ENCODE assay signal across 19 cellular contexts in genomic region chr10:90998733-90999511, GRCh38.
DNase-seq lines count a peak whose midpoint lies in the region; ATAC-seq and TF ChIP-seq lines count a peak whose summit lies in the region.
"Had no signal": no experiment of that assay in that cellular context is flagged by ENCODE, and none has a peak within 500 bp of the region (broad histone marks: within the 10 kb centered on the region; RNA-seq: fewer than 3 reads in every experiment).

No MANE protein-coding gene starts in this region.

- no peaks in the 10 kb centered on the region for H3K9me3 Mint-ChIP-seq in dendritic cell treated with granulocyte-macrophage colony-stimulating factor and Interleukin-4, amounts not matched to agents 40 ng/mL and 50 ng/mL, for 4 days
- H3K9me3 Mint-ChIP-seq: activated naive CD8-positive, alpha-beta T cell treated with anti-CD3 and anti-CD28 coated beads, Interleukin-2, amount 10 ng/mL, durations not matched to agents 7 days and 5 days had no signal

- no peak for TF ChIP-seq CTCF in left lung (IDR thresholded peaks at IDR 0.05)

- H3K9me3 ChIP-seq in left lung = no peaks in the 10 kb centered on the region
- H3K9me3 ChIP-seq: HAP-1 had no signal

- ATAC-seq in GM18511 (IDR thresholded peaks at IDR 0.05; ENCODE audit: unreplicated experiment) (peak; percentile 21), GM21381 (IDR thresholded peaks at IDR 0.05; ENCODE audit: unreplicated experiment) (peak; percentile 29), HG03025 (IDR thresholded peaks at IDR 0.05; ENCODE audit: low FRiP score, unreplicated experiment) (peak; percentile 35), GM21737 (IDR thresholded peaks at IDR 0.05; ENCODE audit: unreplicated experiment) (no peak), left lung (no peak)
- ATAC-seq: foreskin keratinocyte; K562; stimulated activated naive CD8-positive, alpha-beta T cell treated with anti-CD3 and anti-CD28 coated beads, Interleukin-15, Interleukin-2, amounts not matched to agents 100 U/mL and 50 U/mL, for 24 hours had no signal

- DNase-seq in left lung = no peak
- no peak for DNase-seq in NCI-H1436 (lab: John Stamatoyannopoulos, UW)
- DNase-seq in NOMO-1 treated with dmso at 0.1 percent for 144 hours (lab: John Stamatoyannopoulos, UW; ENCODE audit: unreplicated experiment) = no peak
- DNase-seq: activated CD4-positive, CD25-positive, alpha-beta regulatory T cell treated with anti-CD3 and anti-CD28 coated beads, Interleukin-2, amount 50 U/mL, for 72 hours; activated naive CD8-positive, alpha-beta T cell treated with anti-CD3 and anti-CD28 coated beads, Interleukin-2, amount 10 ng/mL, durations not matched to agents 7 days and 5 days; C1 segment of cervical spinal cord; central memory CD4-positive, alpha-beta T cell; DMS79 treated with DMSO at 0.1 percent for 48 hours; foreskin keratinocyte; mammary epithelial cell; NCI-H446; stimulated activated naive CD8-positive, alpha-beta T cell treated with anti-CD3 and anti-CD28 coated beads, Interleukin-15, Interleukin-2, amounts not matched to agents 100 U/mL and 50 U/mL, for 24 hours had no signal

- H3K4me1 ChIP-seq in left lung = no peaks in the 10 kb centered on the region
- H3K4me1 ChIP-seq: foreskin keratinocyte, HAP-1 had no signal

- no peak overlapping the region for H3K4me3 ChIP-seq in left lung
- H3K4me3 ChIP-seq: HAP-1, K562 had no signal

- peaks cover 6% of the 10 kb centered on the region for H3K4me1 Mint-ChIP-seq in dendritic cell treated with granulocyte-macrophage colony-stimulating factor and Interleukin-4, amounts not matched to agents 40 ng/mL and 50 ng/mL, for 4 days (ENCODE audit: low read depth)
- H3K4me1 Mint-ChIP-seq: activated naive CD8-positive, alpha-beta T cell treated with anti-CD3 and anti-CD28 coated beads, Interleukin-2, amount 10 ng/mL, durations not matched to agents 7 days and 5 days had no signal

- H3K27ac ChIP-seq in left lung = no peak overlapping the region
- H3K27ac ChIP-seq: foreskin keratinocyte had no signal

- no peaks in the 10 kb centered on the region for H3K36me3 ChIP-seq in left lung
- H3K36me3 ChIP-seq: HAP-1 had no signal

- H3K27me3 Mint-ChIP-seq in dendritic cell treated with granulocyte-macrophage colony-stimulating factor and Interleukin-4, amounts not matched to agents 40 ng/mL and 50 ng/mL, for 4 days = peaks cover 2% of the 10 kb centered on the region

- H3K27me3 ChIP-seq in left lung = no peaks in the 10 kb centered on the region

- no peaks in the 10 kb centered on the region for H3K36me3 Mint-ChIP-seq in dendritic cell treated with granulocyte-macrophage colony-stimulating factor and Interleukin-4, amounts not matched to agents 40 ng/mL and 50 ng/mL, for 4 days (ENCODE audit: low read depth)
- H3K36me3 Mint-ChIP-seq: activated naive CD8-positive, alpha-beta T cell treated with anti-CD3 and anti-CD28 coated beads, Interleukin-2, amount 10 ng/mL, durations not matched to agents 7 days and 5 days had no signal

- H3K4me3 Mint-ChIP-seq in dendritic cell treated with granulocyte-macrophage colony-stimulating factor and Interleukin-4, amounts not matched to agents 40 ng/mL and 50 ng/mL, for 4 days = no peak overlapping the region
- H3K4me3 Mint-ChIP-seq: activated naive CD8-positive, alpha-beta T cell treated with anti-CD3 and anti-CD28 coated beads, Interleukin-2, amount 10 ng/mL, durations not matched to agents 7 days and 5 days had no signal

- peak overlapping the region; percentile 61 for H3K27ac Mint-ChIP-seq in dendritic cell treated with granulocyte-macrophage colony-stimulating factor and Interleukin-4, amounts not matched to agents 40 ng/mL and 50 ng/mL, for 4 days
- H3K27ac Mint-ChIP-seq: activated naive CD8-positive, alpha-beta T cell treated with anti-CD3 and anti-CD28 coated beads, Interleukin-2, amount 10 ng/mL, durations not matched to agents 7 days and 5 days had no signal

- intact Hi-C loops in dendritic cell treated with granulocyte-macrophage colony-stimulating factor and Interleukin-4, amounts not matched to agents 40 ng/mL and 50 ng/mL, for 4 days (cut with micrococcal nuclease) = no loop called here
- intact Hi-C loops in left lung (cut with DNase I) = no loop called here

Comparison
In these comparisons a context has a peak if more than half of its experiments do, and no peak if none do; other contexts are left out.
1. ATAC-seq: peak in GM18511 (single experiment), GM21381 (single experiment) and HG03025 (single experiment); none in GM21737 (single experiment) and left lung (single experiment).